ENCODE assay signal across 23 cellular contexts in genomic region chr2:16828828-16829160, GRCh38.
"Had no signal": no experiment of that assay in that cellular context is flagged by ENCODE, and none has a peak within 500 bp of the region (broad histone marks: within the 10 kb centered on the region; RNA-seq: fewer than 3 reads in every experiment).

No MANE protein-coding gene starts in this region.

- H3K9me3 ChIP-seq: colonic mucosa, gastrocnemius medialis, upper lobe of right lung had no signal

- H3K27me3 ChIP-seq: colonic mucosa, gastrocnemius medialis, upper lobe of right lung had no signal

- H3K4me1 ChIP-seq: colonic mucosa, gastrocnemius medialis, upper lobe of right lung had no signal

- DNase-seq: activated CD4-positive, alpha-beta T cell treated with anti-CD3 and anti-CD28 coated beads for 1 hour; activated CD4-positive, alpha-beta T cell treated with anti-CD3 and anti-CD28 coated beads, Interleukin-2, amount 50 U/mL, for 4 hours; activated naive CD4-positive, alpha-beta T cell; activated naive CD8-positive, alpha-beta T cell treated with anti-CD3 and anti-CD28 coated beads for 36 hours; amniotic stem cell; colonic mucosa; erythroblast; gastrocnemius medialis; head of caudate nucleus; immature natural killer cell; left cardiac atrium; posterior cingulate gyrus; retina; stimulated activated CD4-positive, alpha-beta T cell treated with anti-CD3 and anti-CD28 coated beads, Interleukin-1b, Interleukin-23, amount 100 ng/mL, for 48 hours; stimulated activated CD8-positive, alpha-beta memory T cell treated with anti-CD3 and anti-CD28 coated beads, Interleukin-4, amount 100 ng/mL, for 48 hours; stimulated activated naive CD4-positive, alpha-beta T cell; SW 1271; T-helper 2 cell; upper lobe of right lung had no signal

- H3K4me3 ChIP-seq: colonic mucosa, gastrocnemius medialis, lung, upper lobe of right lung had no signal

- H3K36me3 ChIP-seq: colonic mucosa, gastrocnemius medialis, upper lobe of right lung had no signal

- H3K27ac ChIP-seq: colonic mucosa, gastrocnemius medialis, upper lobe of right lung, VCaP had no signal

- FAIRE-seq: endometrium had no signal

- ATAC-seq: gastrocnemius medialis; left cardiac atrium; natural killer cell treated with Interleukin-12 subunit alpha and Interleukin-12 subunit beta and Interleukin-15 and Interleukin-18, amount 100 ng/mL, for 72 hours; upper lobe of right lung had no signal
